23 cellular contexts compared by ENCODE assay signal in the genomic region with DNA sequence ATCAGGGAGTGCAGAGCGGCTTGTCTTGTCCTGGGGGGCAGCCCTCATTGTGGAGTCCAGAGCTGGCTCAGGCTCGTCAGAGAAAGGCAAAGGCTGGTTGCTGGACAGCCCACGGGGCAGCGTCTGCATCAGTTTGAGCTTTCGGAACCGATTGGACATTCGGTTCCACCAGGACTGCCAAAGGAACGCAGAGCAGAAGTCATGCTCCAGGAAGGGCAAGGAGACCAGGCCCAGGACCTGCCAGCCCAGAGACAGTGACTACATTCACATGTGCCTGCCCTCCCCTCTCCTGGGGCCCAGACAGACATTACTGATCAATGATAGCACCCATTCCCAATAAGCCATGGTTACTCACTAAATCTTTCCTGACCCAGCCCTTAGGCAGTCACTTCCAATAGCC.
"Had no signal": no experiment of that assay in that cellular context is flagged by ENCODE, and none has a peak within 500 bp of the region (broad histone marks: within the 10 kb centered on the region; RNA-seq: fewer than 3 reads in every experiment).

No MANE protein-coding gene starts in this region.

- DNase-seq: activated CD8-positive, alpha-beta memory T cell treated with anti-CD3 and anti-CD28 coated beads, Interleukin-2, amount 50 U/mL, for 48 hours; activated naive CD4-positive, alpha-beta T cell treated with anti-CD3 and anti-CD28 coated beads, Interleukin-2, amount 10 ng/mL, durations not matched to agents 7 days and 5 days; activated naive CD8-positive, alpha-beta T cell treated with anti-CD3 and anti-CD28 coated beads, Interleukin-2, amount 50 U/mL, for 24 hours; activated T-cell treated with anti-CD3 and anti-CD28 coated beads, Interleukin-2, amount 50 U/mL, for 48 hours; anterior cingulate cortex; brain microvascular endothelial cell; central memory CD4-positive, alpha-beta T cell; effector memory CD4-positive, alpha-beta T cell; hypothalamus; mesendoderm; naive B cell; ovary; stimulated activated CD4-positive, alpha-beta T cell treated with anti-CD3 and anti-CD28 coated beads, Interleukin-1b, Interleukin-23, amount 100 ng/mL, for 48 hours; stimulated activated naive CD8-positive, alpha-beta T cell treated with anti-CD3 and anti-CD28 coated beads, Interleukin-15, amount 100 ng/mL, for 72 hours; T-cell had no signal

- H3K27ac Mint-ChIP-seq: activated naive CD4-positive, alpha-beta T cell treated with anti-CD3 and anti-CD28 coated beads, Interleukin-2, amount 10 ng/mL, durations not matched to agents 7 days and 5 days; activated naive CD8-positive, alpha-beta T cell treated with anti-CD3 and anti-CD28 coated beads, Interleukin-2, amount 50 U/mL, for 24 hours; naive B cell; stimulated activated naive CD8-positive, alpha-beta T cell treated with anti-CD3 and anti-CD28 coated beads, Interleukin-15, amount 100 ng/mL, for 72 hours; T-cell; T-helper 2 cell treated with Interferon-gamma antibody and Interleukin-4, amounts not matched to agents 5 μg/mL and 100 μg/mL, for 36 hours; WTC11 had no signal

- H3K9me3 Mint-ChIP-seq: activated naive CD4-positive, alpha-beta T cell treated with anti-CD3 and anti-CD28 coated beads, Interleukin-2, amount 10 ng/mL, durations not matched to agents 7 days and 5 days; activated naive CD8-positive, alpha-beta T cell treated with anti-CD3 and anti-CD28 coated beads, Interleukin-2, amount 50 U/mL, for 24 hours; naive B cell; neural crest cell; stimulated activated naive CD8-positive, alpha-beta T cell treated with anti-CD3 and anti-CD28 coated beads, Interleukin-15, amount 100 ng/mL, for 72 hours; T-cell; T-helper 2 cell treated with Interferon-gamma antibody and Interleukin-4, amounts not matched to agents 5 μg/mL and 100 μg/mL, for 36 hours; WTC11 had no signal

- FAIRE-seq: frontal cortex, islet of Langerhans had no signal

- H3K4me1 Mint-ChIP-seq: activated naive CD4-positive, alpha-beta T cell treated with anti-CD3 and anti-CD28 coated beads, Interleukin-2, amount 10 ng/mL, durations not matched to agents 7 days and 5 days; activated naive CD8-positive, alpha-beta T cell treated with anti-CD3 and anti-CD28 coated beads, Interleukin-2, amount 50 U/mL, for 24 hours; naive B cell; neural crest cell; stimulated activated naive CD8-positive, alpha-beta T cell treated with anti-CD3 and anti-CD28 coated beads, Interleukin-15, amount 100 ng/mL, for 72 hours; T-cell had no signal

- H3K4me3 Mint-ChIP-seq: activated naive CD4-positive, alpha-beta T cell treated with anti-CD3 and anti-CD28 coated beads, Interleukin-2, amount 10 ng/mL, durations not matched to agents 7 days and 5 days; activated naive CD8-positive, alpha-beta T cell treated with anti-CD3 and anti-CD28 coated beads, Interleukin-2, amount 50 U/mL, for 24 hours; naive B cell; neural crest cell; stimulated activated naive CD8-positive, alpha-beta T cell treated with anti-CD3 and anti-CD28 coated beads, Interleukin-15, amount 100 ng/mL, for 72 hours; T-cell; T-helper 2 cell treated with Interferon-gamma antibody and Interleukin-4, amounts not matched to agents 5 μg/mL and 100 μg/mL, for 36 hours; WTC11 had no signal

- H3K36me3 ChIP-seq: ovary had no signal

- ATAC-seq: activated naive CD8-positive, alpha-beta T cell treated with anti-CD3 and anti-CD28 coated beads, Interleukin-2, amount 50 U/mL, for 24 hours; esophagus mucosa; stimulated activated naive CD8-positive, alpha-beta T cell treated with anti-CD3 and anti-CD28 coated beads, Interleukin-15, amount 100 ng/mL, for 72 hours; T-cell; WTC11 had no signal

- H3K27me3 ChIP-seq: brain microvascular endothelial cell, ovary, tibial artery had no signal

- H3K4me3 ChIP-seq: ovary, skin epidermis, tibial artery had no signal

- H3K27me3 Mint-ChIP-seq: activated naive CD4-positive, alpha-beta T cell treated with anti-CD3 and anti-CD28 coated beads, Interleukin-2, amount 10 ng/mL, durations not matched to agents 7 days and 5 days; activated naive CD8-positive, alpha-beta T cell treated with anti-CD3 and anti-CD28 coated beads, Interleukin-2, amount 50 U/mL, for 24 hours; naive B cell; stimulated activated naive CD8-positive, alpha-beta T cell treated with anti-CD3 and anti-CD28 coated beads, Interleukin-15, amount 100 ng/mL, for 72 hours; T-cell had no signal

- H3K36me3 Mint-ChIP-seq: activated naive CD4-positive, alpha-beta T cell treated with anti-CD3 and anti-CD28 coated beads, Interleukin-2, amount 10 ng/mL, durations not matched to agents 7 days and 5 days had no signal
